ENCODE assay signal across 19 cellular contexts in the genomic region with DNA sequence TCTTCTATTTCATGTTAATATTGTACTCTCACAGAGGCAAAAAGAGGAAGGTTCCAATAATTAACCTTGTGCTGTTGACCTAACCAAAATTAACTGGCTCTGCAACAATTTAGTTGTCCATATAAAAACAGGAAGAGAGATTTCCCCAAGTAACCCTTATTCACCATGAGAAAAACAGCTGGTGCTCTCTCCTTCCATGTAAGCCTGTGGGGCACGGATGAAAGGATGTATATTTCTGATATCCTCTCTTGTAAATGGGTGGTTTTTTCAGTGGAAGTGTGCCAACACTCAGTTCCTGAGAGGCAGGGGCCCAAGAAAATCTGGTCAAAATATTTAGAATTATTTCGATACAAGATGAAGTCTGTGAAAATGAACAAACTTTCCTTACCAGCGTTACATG.
DNase-seq lines count a peak whose midpoint lies in the region; ATAC-seq and TF ChIP-seq lines count a peak whose summit lies in the region.
"Had no signal": no experiment of that assay in that cellular context is flagged by ENCODE, and none has a peak within 500 bp of the region (broad histone marks: within the 10 kb centered on the region; RNA-seq: fewer than 3 reads in every experiment).

No MANE protein-coding gene starts in this region.

- no peak for TF ChIP-seq CTCF in gastroesophageal sphincter (IDR thresholded peaks at IDR 0.05)

- H3K4me3 ChIP-seq in SJCRH30 = no peak overlapping the region
- no peak overlapping the region for H3K4me3 ChIP-seq in gastroesophageal sphincter
- H3K4me3 ChIP-seq in skin epidermis = no peak overlapping the region
- H3K4me3 ChIP-seq: upper lobe of right lung had no signal

- no peak overlapping the region for H3K27ac ChIP-seq in SJCRH30
- H3K27ac ChIP-seq in gastroesophageal sphincter = peak overlapping the region; percentile 29 to 70 (median 57)
- H3K27ac ChIP-seq in skin epidermis = peak overlapping the region in 12 of 21 experiments; percentile 5 to 74 (median 34)
- H3K27ac ChIP-seq: epithelial cell of prostate, neutrophil, upper lobe of right lung had no signal

- H3K36me3 ChIP-seq in SJCRH30 (no peaks in the 10 kb centered on the region), gastroesophageal sphincter (no peaks in the 10 kb centered on the region)
- H3K36me3 ChIP-seq: neutrophil, upper lobe of right lung had no signal

- TF ChIP-seq EP300 in gastroesophageal sphincter (IDR thresholded peaks at IDR 0.05) = no peak

- peaks cover 36% of the 10 kb centered on the region for H3K4me1 ChIP-seq in SJCRH30
- H3K4me1 ChIP-seq in gastroesophageal sphincter = peaks cover 0 to 49% (median 10%) of the 10 kb centered on the region in 3 donors

- no peak for ATAC-seq in gastroesophageal sphincter
- no peak for ATAC-seq in GM18519 (IDR thresholded peaks at IDR 0.05; ENCODE audit: low FRiP score, unreplicated experiment)
- ATAC-seq: Panc1, upper lobe of right lung had no signal

- WGBS in gastroesophageal sphincter (ENCODE audit: low coverage in 1 of 2), 2 donors = 66 to 75% methylated on average over 3 of the region's 3 CpGs

- H3K27me3 ChIP-seq in SJCRH30 (no peaks in the 10 kb centered on the region), gastroesophageal sphincter (no peaks in the 10 kb centered on the region)
- H3K27me3 ChIP-seq: neutrophil, upper lobe of right lung had no signal

- DNase-seq in NCI-H2171 treated with DMSO at 0.1 percent for 48 hours (lab: John Stamatoyannopoulos, UW) = peak; percentile 33
- DNase-seq in NCI-H2171 (lab: John Stamatoyannopoulos, UW) = no peak
- peak; percentile 59 to 82 for DNase-seq in SJCRH30
- no peak for DNase-seq in HT-29 (ENCODE audit: low spot score)
- DNase-seq in head of caudate nucleus = no peak
- DNase-seq: activated CD4-positive, CD25-positive, alpha-beta regulatory T cell; activated effector memory CD4-positive, alpha-beta T cell treated with Interleukin-2 at 50 U/mL for 16 hours; anterior cingulate cortex; DND-41; NCI-H2029 treated with DMSO at 0.1 percent for 48 hours; NCI-H510A treated with DMSO at 0.1 percent for 48 hours; T-helper 1 cell; upper lobe of right lung had no signal

- intact Hi-C loops in head of caudate nucleus (cut with DNase I) = no loop called here

- H3K9me3 ChIP-seq in SJCRH30 (replicated peaks) = no peaks in the 10 kb centered on the region
- H3K9me3 ChIP-seq in gastroesophageal sphincter = no peaks in the 10 kb centered on the region
- H3K9me3 ChIP-seq: neutrophil, upper lobe of right lung had no signal

- no peak for TF ChIP-seq POLR2A in gastroesophageal sphincter (IDR thresholded peaks at IDR 0.05)

Comparison
In these comparisons a context has a peak if more than half of its experiments do, and no peak if none do; other contexts are left out.
1. DNase-seq: peak in NCI-H2171 treated with DMSO at 0.1 percent for 48 hours (single experiment) and SJCRH30 (2 of 2); none in NCI-H2171 (single experiment), HT-29 (single experiment) and head of caudate nucleus (0 of 42).